In genomic region chr5:87339986-87340385, GRCh38 we compare ENCODE assay signal across 15 cellular contexts.
A peak's percentile ranks its signal among the peaks of the same experiment; 100 is the strongest.
DNase-seq lines count a peak whose midpoint lies in the region; ATAC-seq and TF ChIP-seq lines count a peak whose summit lies in the region.
"Had no signal": no experiment of that assay in that cellular context is flagged by ENCODE, and none has a peak within 500 bp of the region (broad histone marks: within the 10 kb centered on the region; RNA-seq: fewer than 3 reads in every experiment).

No MANE protein-coding gene starts in this region.

- H3K9me3 ChIP-seq in ascending aorta (no peaks in the 10 kb centered on the region), tibial nerve (no peaks in the 10 kb centered on the region)
- H3K9me3 ChIP-seq: esophagus muscularis mucosa had no signal

- H4K20me1 ChIP-seq in KMS-11 (ENCODE audit: insufficient read depth), result no peaks in the 10 kb centered on the region

- TF ChIP-seq EP300 in tibial nerve (IDR thresholded peaks at IDR 0.05), result no peak

- H3K36me3 Mint-ChIP-seq in activated CD4-positive, alpha-beta T cell treated with anti-CD3 and anti-CD28 coated beads for 36 hours (ENCODE audit: low read depth), result peaks cover 50% of the 10 kb centered on the region
- H3K36me3 Mint-ChIP-seq in activated CD4-positive, alpha-beta T cell treated with anti-CD3 and anti-CD28 coated beads, Interleukin-2, amount 10 ng/mL, durations not matched to agents 7 days and 5 days (ENCODE audit: low read depth), result peaks cover 52% of the 10 kb centered on the region

- H3K4me1 Mint-ChIP-seq in activated CD4-positive, alpha-beta T cell treated with anti-CD3 and anti-CD28 coated beads for 36 hours, result peaks cover 20% of the 10 kb centered on the region
- peaks cover 17% of the 10 kb centered on the region for H3K4me1 Mint-ChIP-seq in activated CD4-positive, alpha-beta T cell treated with anti-CD3 and anti-CD28 coated beads, Interleukin-2, amount 10 ng/mL, durations not matched to agents 7 days and 5 days
- H3K4me1 Mint-ChIP-seq: brain had no signal

- no peak for TF ChIP-seq POLR2A in tibial nerve (IDR thresholded peaks at IDR 0.05)

- H3K9ac ChIP-seq in KMS-11, result no peak overlapping the region

- CTCF ChIA-PET in activated CD4-positive, alpha-beta T cell treated with anti-CD3 and anti-CD28 coated beads for 36 hours (lab: Charles Lee), result interaction anchor here (1.5 kb wide), 1 partner anchor 60 kb away, joined by 3 read pairs; no protein-coding TSS in a partner anchor
- CTCF ChIA-PET in activated CD4-positive, alpha-beta T cell treated with anti-CD3 and anti-CD28 coated beads, Interleukin-2, amount 10 ng/mL, durations not matched to agents 7 days and 5 days (lab: Charles Lee), result interaction anchor here (0.6 kb wide), 1 partner anchor 112 kb away, joined by 8 read pairs; no protein-coding TSS in a partner anchor

- TF ChIP-seq CTCF in KMS-11 (conservative IDR thresholded peaks at IDR 0.05; ENCODE audit: low read depth, low read length) (no peak), ascending aorta (IDR thresholded peaks at IDR 0.05) (no peak), tibial nerve (IDR thresholded peaks at IDR 0.05) (no peak)

- no peaks in the 10 kb centered on the region for H3K27me3 Mint-ChIP-seq in activated CD4-positive, alpha-beta T cell treated with anti-CD3 and anti-CD28 coated beads for 36 hours
- H3K27me3 Mint-ChIP-seq in activated CD4-positive, alpha-beta T cell treated with anti-CD3 and anti-CD28 coated beads, Interleukin-2, amount 10 ng/mL, durations not matched to agents 7 days and 5 days, result no peaks in the 10 kb centered on the region
- H3K27me3 Mint-ChIP-seq: brain; stimulated activated naive CD8-positive, alpha-beta T cell treated with anti-CD3 and anti-CD28 coated beads, Interleukin-15, Interleukin-2, amounts not matched to agents 100 ng/mL and 50 ng/mL, for 24 hours had no signal

- no peaks in the 10 kb centered on the region for H3K79me2 ChIP-seq in KMS-11 (ENCODE audit: insufficient read depth, low read depth)

- no peak overlapping the region for H3K4me3 Mint-ChIP-seq in activated CD4-positive, alpha-beta T cell treated with anti-CD3 and anti-CD28 coated beads for 36 hours
- no peak overlapping the region for H3K4me3 Mint-ChIP-seq in activated CD4-positive, alpha-beta T cell treated with anti-CD3 and anti-CD28 coated beads, Interleukin-2, amount 10 ng/mL, durations not matched to agents 7 days and 5 days
- H3K4me3 Mint-ChIP-seq: brain had no signal

- H3K27ac ChIP-seq in KMS-11 (0 out of 2 replicates have a peak overlapping the region, but pooled peaks have one; percentile 39), ascending aorta (peak overlapping the region; percentile 38 to 41), tibial nerve (peak overlapping the region in 3 of 4 donors; percentile 12 to 60 (median 21))
- H3K27ac ChIP-seq: esophagus muscularis mucosa had no signal

- H2AFZ ChIP-seq in KMS-11 (ENCODE audit: low read depth), result no peak overlapping the region

- no peak for DNase-seq in activated CD4-positive, alpha-beta T cell treated with anti-CD3 and anti-CD28 coated beads for 36 hours
- no peak for DNase-seq in activated CD4-positive, alpha-beta T cell treated with anti-CD3 and anti-CD28 coated beads, Interleukin-2, amount 10 ng/mL, durations not matched to agents 7 days and 5 days
- DNase-seq in ascending aorta (ENCODE audit: low spot score in 2 of 2) (no peak), tibial nerve (ENCODE audit: low spot score in 2 of 2) (no peak), NCI-H1930 (lab: John Stamatoyannopoulos, UW) (no peak), SKM-1 (lab: John Stamatoyannopoulos, UW; ENCODE audit: unreplicated experiment) (no peak), NK-92 (lab: John Stamatoyannopoulos, UW; ENCODE audit: unreplicated experiment) (no peak)
- DNase-seq: 8988T; activated CD4-positive, alpha-beta T cell treated with anti-CD3 and anti-CD28 coated beads, Interleukin-2, amount 50 U/mL, for 1 hour; activated effector memory CD4-positive, alpha-beta T cell treated with anti-CD3 and anti-CD28 coated beads, Interleukin-2, amount 50 U/mL, for 16 hours; NCI-H2029 had no signal

- intact Hi-C loops in activated CD4-positive, alpha-beta T cell treated with anti-CD3 and anti-CD28 coated beads for 36 hours (cut with DNase I, micrococcal nuclease), result loop anchor here (2.0 to 5.0 kb wide), 4 partner anchors 73 to 219 kb away; partner anchors contain the start of gene RASA1 (in 2 of the 2)
- intact Hi-C loops in ascending aorta (cut with DNase I), result no loop called here

- no peaks in the 10 kb centered on the region for H3K36me3 ChIP-seq in KMS-11 (ENCODE audit: insufficient read depth)
- H3K36me3 ChIP-seq in ascending aorta, result peaks cover 8 to 26% of the 10 kb centered on the region in 2 donors
- H3K36me3 ChIP-seq in tibial nerve, result peaks cover 0 to 56% (median 0%) of the 10 kb centered on the region in 3 donors

- H3K27ac Mint-ChIP-seq in activated CD4-positive, alpha-beta T cell treated with anti-CD3 and anti-CD28 coated beads for 36 hours, result peak overlapping the region; percentile 0
- H3K27ac Mint-ChIP-seq in activated CD4-positive, alpha-beta T cell treated with anti-CD3 and anti-CD28 coated beads, Interleukin-2, amount 10 ng/mL, durations not matched to agents 7 days and 5 days, result no peak overlapping the region

- ATAC-seq in activated CD4-positive, alpha-beta T cell treated with anti-CD3 and anti-CD28 coated beads for 36 hours, result no peak

- H3K4me3 ChIP-seq in KMS-11 (IDR thresholded peaks at IDR 0.05; ENCODE audit: insufficient read depth, low read depth, low read length) (no peak overlapping the region), ascending aorta (no peak overlapping the region), tibial nerve (no peak overlapping the region)
- H3K4me3 ChIP-seq: esophagus muscularis mucosa had no signal

- H3K4me1 ChIP-seq in KMS-11 (ENCODE audit: low read depth, poor library complexity, severe bottlenecking) (peaks cover 18% of the 10 kb centered on the region), ascending aorta (peaks cover 0 to 5% of the 10 kb centered on the region in 2 donors), tibial nerve (no peaks in the 10 kb centered on the region)
- H3K4me1 ChIP-seq: esophagus muscularis mucosa had no signal

- H3K4me2 ChIP-seq in KMS-11, result peak overlapping the region; percentile 43

- POLR2A ChIA-PET in activated CD4-positive, alpha-beta T cell treated with anti-CD3 and anti-CD28 coated beads for 36 hours (lab: Charles Lee), result no interaction called here
- POLR2A ChIA-PET in activated CD4-positive, alpha-beta T cell treated with anti-CD3 and anti-CD28 coated beads, Interleukin-2, amount 10 ng/mL, durations not matched to agents 7 days and 5 days (lab: Charles Lee), result no interaction called here

- peaks cover 3% of the 10 kb centered on the region for H3K9me3 Mint-ChIP-seq in activated CD4-positive, alpha-beta T cell treated with anti-CD3 and anti-CD28 coated beads for 36 hours (ENCODE audit: low read depth)
- peaks cover 10% of the 10 kb centered on the region for H3K9me3 Mint-ChIP-seq in activated CD4-positive, alpha-beta T cell treated with anti-CD3 and anti-CD28 coated beads, Interleukin-2, amount 10 ng/mL, durations not matched to agents 7 days and 5 days

- no peaks in the 10 kb centered on the region for H3K27me3 ChIP-seq in KMS-11 (ENCODE audit: insufficient read depth, low read depth)
- H3K27me3 ChIP-seq in ascending aorta, result no peaks in the 10 kb centered on the region
- no peaks in the 10 kb centered on the region for H3K27me3 ChIP-seq in tibial nerve
- H3K27me3 ChIP-seq: esophagus muscularis mucosa had no signal
